10 cellular contexts compared by ENCODE assay signal in genomic region chr15:34795267-34796081, GRCh38. TPM values are rescaled to one million over a fixed set of nuclear protein-coding genes. Genes with fewer than 3 reads are reported as not detected.
A peak's percentile ranks its signal among the peaks of the same experiment; 100 is the strongest.
DNase-seq lines count a peak whose midpoint lies in the region; TF ChIP-seq lines count a peak whose summit lies in the region.
"Had no signal": no experiment of that assay in that cellular context is flagged by ENCODE, and none has a peak within 500 bp of the region (broad histone marks: within the 10 kb centered on the region; RNA-seq: fewer than 3 reads in every experiment).

Gene ACTC1 (minus strand): TSS chr15:34795549. CDS start chr15:34794808, 741 bp downstream.

- H3K4me3 ChIP-seq in AG04450 (ENCODE audit: low read depth, low read length): peak within 1 kb of the TSS; percentile 47
- H3K4me3 ChIP-seq in esophagus squamous epithelium: peak within 1 kb of the TSS in 3 of 4 donors; percentile 1 to 49 (median 19)

- peaks cover 3% of the 10 kb centered on the region for H3K27me3 ChIP-seq in AG04450 (ENCODE audit: control insufficient read depth, insufficient read depth, low read length)
- H3K27me3 ChIP-seq in esophagus squamous epithelium: peaks cover 0 to 75% (median 3%) of the 10 kb centered on the region in 4 donors

- TF ChIP-seq POLR2A in esophagus squamous epithelium (IDR thresholded peaks at IDR 0.05): no peak

- TF ChIP-seq CTCF in AG04450 (IDR thresholded peaks at IDR 0.05; ENCODE audit: low read depth, low read length): no peak
- TF ChIP-seq CTCF in esophagus squamous epithelium (IDR thresholded peaks at IDR 0.05): no peak

- POLR2A ChIA-PET in AG04450 (lab: Yijun Ruan, JAX): interaction anchor here (0.6 kb wide), 1 partner anchor 100 kb away, joined by 3 read pairs; no protein-coding TSS in a partner anchor

- intact Hi-C loops in esophagus squamous epithelium (cut with DNase I): no loop called here

- no peak within 1 kb of the TSS for H3K27ac ChIP-seq in AG04450 (ENCODE audit: low read depth, low read length)
- peak within 1 kb of the TSS in 1 of 4 donors; percentile 52 for H3K27ac ChIP-seq in esophagus squamous epithelium
- H3K27ac ChIP-seq: HL-60 had no signal

- DNase-seq in AG04450 (ENCODE audit: low read depth, low spot score): no peak
- DNase-seq in NCI-H460 (ENCODE audit: extremely low read depth, low read depth): peak; percentile 25
- no peak for DNase-seq in esophagus squamous epithelium (lab: John Stamatoyannopoulos, UW)
- peak; percentile 99 for DNase-seq in myocyte (ENCODE audit: low read depth)
- DNase-seq in cerebellar cortex (ENCODE audit: low spot score): no peak
- DNase-seq in NCI-H510A treated with DMSO at 0.1 percent for 48 hours (lab: John Stamatoyannopoulos, UW): no peak
- DNase-seq in activated CD4-positive, alpha-beta T cell treated with anti-CD3 and anti-CD28 coated beads for 4 hours: no peak
- DNase-seq in MV-4-11 (lab: John Stamatoyannopoulos, UW): no peak
- DNase-seq: occipital lobe had no signal

- CTCF ChIA-PET in AG04450 (lab: Charles Lee): interaction anchor here (0.6 kb wide), 2 partner anchors 10 to 126 kb away, joined by 3 read pairs; no protein-coding TSS in a partner anchor

- H3K9me3 ChIP-seq in AG04450 (ENCODE audit: control insufficient read depth, insufficient read depth, low read length): peaks cover 3% of the 10 kb centered on the region; the same call in 1 of the 2 replicates
- H3K9me3 ChIP-seq in esophagus squamous epithelium: no peaks in the 10 kb centered on the region

- H3K36me3 ChIP-seq in esophagus squamous epithelium: no peaks in the 10 kb centered on the region

- peaks cover 5 to 26% (median 11%) of the 10 kb centered on the region in 3 donors for H3K4me1 ChIP-seq in esophagus squamous epithelium

- 1 to 25% methylated on average over 5 to 30 of the region's 44 CpGs for WGBS in esophagus squamous epithelium, 2 donors

RNA-seq across cellular contexts. Expression of gene ACTC1, which starts in this region (rescaled TPM):
- 0.46 and 0.48 TPM in 2 replicates for polyA plus RNA-seq in AG04450 (2011; rRNA removed)
- polyA minus RNA-seq in AG04450 (2011; rRNA and poly(A)+ RNA removed): 0.51 and 0.74 TPM in 2 replicates
- total RNA-seq in NCI-H460 (2014; rRNA removed; shearing (Covaris generic)): 0.07 TPM in 1 of 2 replicates, not detected in the other
- 0.04 TPM in 1 of 2 replicates, not detected in the other for polyA plus RNA-seq in NCI-H460 (2014; cell fraction: nucleus; rRNA removed)
- total RNA-seq in esophagus squamous epithelium: under 1 TPM in 2 of 4 donors, not detected in 2; 0.09 to 0.38 TPM
- total RNA-seq in myocyte: 6,424 and 7,970 TPM in 2 replicates
- 9,191 TPM for polyA plus RNA-seq in myocyte (2012)

Comparison
In these comparisons a context has a peak if more than half of its experiments do, and no peak if none do; other contexts are left out.
1. RNA of gene ACTC1 (total RNA-seq): 6,424 to 7,970 TPM in myocyte; 0.09 to 0.38 TPM in esophagus squamous epithelium and 0.07 TPM in NCI-H460; every median in the first group is over 1,000 times any median in the second.
2. Peak in DNase-seq in NCI-H460; RNA of the gene not detected or under 1 TPM.